10 cellular contexts compared by ENCODE assay signal in the genomic region with DNA sequence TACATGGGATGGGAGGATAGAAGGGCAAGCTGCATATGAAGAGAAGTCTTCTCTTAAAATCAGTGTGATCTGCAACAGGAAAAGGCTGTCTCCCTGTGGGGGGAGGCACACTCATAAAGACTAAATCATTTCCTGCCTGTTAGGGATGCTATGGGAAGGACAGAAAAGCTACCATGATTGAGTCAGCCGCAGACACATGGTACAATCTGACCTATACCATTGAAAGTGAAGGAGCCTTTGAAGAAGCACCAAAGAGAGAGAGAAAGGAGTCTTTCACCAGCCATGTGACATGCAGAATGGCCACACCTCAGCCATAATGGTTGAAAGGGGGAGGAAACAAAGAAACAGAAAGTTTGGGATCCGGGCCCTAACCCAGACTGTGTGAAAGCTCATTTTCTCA. TPM values are rescaled to one million over a fixed set of nuclear protein-coding genes. Genes with fewer than 3 reads are reported as not detected.
A peak's percentile ranks its signal among the peaks of the same experiment; 100 is the strongest.
DNase-seq lines count a peak whose midpoint lies in the region; ATAC-seq and TF ChIP-seq lines count a peak whose summit lies in the region.
"Had no signal": no experiment of that assay in that cellular context is flagged by ENCODE, and none has a peak within 500 bp of the region (broad histone marks: within the 10 kb centered on the region; RNA-seq: fewer than 3 reads in every experiment).

No MANE protein-coding gene starts in this region.

- peak overlapping the region; percentile 83 for H3K27ac ChIP-seq in OCI-LY7 (ENCODE audit: low read depth, low read length, poor library complexity, severe bottlenecking)

- ATAC-seq in central memory CD8-positive, alpha-beta T cell (replicated peaks; ENCODE audit: extremely low read depth, poor library complexity, severe bottlenecking), result no peak
- ATAC-seq in stimulated activated naive CD8-positive, alpha-beta T cell treated with anti-CD3 and anti-CD28 coated beads, Interleukin-15, Interleukin-2, amounts not matched to agents 100 U/mL and 50 U/mL, for 24 hours, result peak; percentile 87
- ATAC-seq in HG02884 (IDR thresholded peaks at IDR 0.05; ENCODE audit: unreplicated experiment), result no peak
- ATAC-seq in HG02588 (IDR thresholded peaks at IDR 0.05; ENCODE audit: unreplicated experiment), result no peak

- peak overlapping the region; percentile 72 for H3K4me2 ChIP-seq in OCI-LY7 (ENCODE audit: low read length)

- H3K4me3 Mint-ChIP-seq in activated naive CD4-positive, alpha-beta T cell treated with anti-CD3 and anti-CD28 coated beads for 36 hours, result peak overlapping the region; percentile 59
- H3K4me3 Mint-ChIP-seq in central memory CD8-positive, alpha-beta T cell, result peak overlapping the region; percentile 58
- no peak overlapping the region for H3K4me3 Mint-ChIP-seq in type B pancreatic cell
- H3K4me3 Mint-ChIP-seq: CD14-positive monocyte had no signal

- H3K4me1 ChIP-seq in OCI-LY7 (ENCODE audit: insufficient read depth, low read length, poor library complexity, severe bottlenecking), result peaks cover 75% of the 10 kb centered on the region

- TF ChIP-seq CTCF in OCI-LY7 (conservative IDR thresholded peaks at IDR 0.05; ENCODE audit: low read length) (no peak), type B pancreatic cell (conservative IDR thresholded peaks at IDR 0.05) (no peak)

- no peak overlapping the region for H2AFZ ChIP-seq in OCI-LY7 (ENCODE audit: low read length)

- H3K4me1 Mint-ChIP-seq in activated naive CD4-positive, alpha-beta T cell treated with anti-CD3 and anti-CD28 coated beads for 36 hours (ENCODE audit: low read depth), result peaks cover 75% of the 10 kb centered on the region
- peaks cover 64% of the 10 kb centered on the region for H3K4me1 Mint-ChIP-seq in central memory CD8-positive, alpha-beta T cell
- H3K4me1 Mint-ChIP-seq in type B pancreatic cell (ENCODE audit: unreplicated experiment), result peaks cover 7% of the 10 kb centered on the region

- peaks cover 71% of the 10 kb centered on the region for H3K79me2 ChIP-seq in OCI-LY7 (ENCODE audit: insufficient read depth, low read depth, low read length)

- no peaks in the 10 kb centered on the region for H3K9me2 ChIP-seq in OCI-LY7 (ENCODE audit: insufficient read depth, low read length)

- peak; percentile 79 for DNase-seq in activated naive CD4-positive, alpha-beta T cell treated with anti-CD3 and anti-CD28 coated beads for 36 hours
- no peak for DNase-seq in activated naive CD4-positive, alpha-beta T cell treated with anti-CD3 and anti-CD28 coated beads, Interleukin-2, amount 50 U/mL, for 16 hours
- DNase-seq in OCI-LY7 (ENCODE audit: low spot score), result peak; percentile 49
- DNase-seq in central memory CD8-positive, alpha-beta T cell (ENCODE audit: low spot score in 2 of 2), result no peak
- peak; percentile 46 for DNase-seq in stimulated activated naive CD8-positive, alpha-beta T cell treated with anti-CD3 and anti-CD28 coated beads, Interleukin-15, Interleukin-2, amounts not matched to agents 100 U/mL and 50 U/mL, for 24 hours
- DNase-seq in type B pancreatic cell (ENCODE audit: extremely low spot score, unreplicated experiment), result no peak
- DNase-seq: NCI-H524 treated with DMSO at 0.1 percent for 48 hours had no signal

- intact Hi-C loops in activated naive CD4-positive, alpha-beta T cell treated with anti-CD3 and anti-CD28 coated beads for 36 hours (cut with micrococcal nuclease), result loop anchor here (1.0 to 10.0 kb wide), 7 partner anchors 13 to 385 kb away; a partner anchor contains a TSS
- intact Hi-C loops in OCI-LY7 (cut with micrococcal nuclease; ENCODE audit: unreplicated experiment), result no loop called here

- H3K36me3 Mint-ChIP-seq in activated naive CD4-positive, alpha-beta T cell treated with anti-CD3 and anti-CD28 coated beads for 36 hours (ENCODE audit: low read depth), result peaks cover 21% of the 10 kb centered on the region
- H3K36me3 Mint-ChIP-seq in central memory CD8-positive, alpha-beta T cell (ENCODE audit: insufficient read depth), result peaks cover 18% of the 10 kb centered on the region
- H3K36me3 Mint-ChIP-seq in type B pancreatic cell, result peaks cover 12% of the 10 kb centered on the region

- peak overlapping the region; percentile 94 for H3K27ac Mint-ChIP-seq in activated naive CD4-positive, alpha-beta T cell treated with anti-CD3 and anti-CD28 coated beads for 36 hours
- H3K27ac Mint-ChIP-seq in central memory CD8-positive, alpha-beta T cell (ENCODE audit: low read depth), result peak overlapping the region; percentile 60
- no peak overlapping the region for H3K27ac Mint-ChIP-seq in type B pancreatic cell
- H3K27ac Mint-ChIP-seq: CD14-positive monocyte had no signal

- peak overlapping the region; percentile 57 for H3K4me3 ChIP-seq in OCI-LY7 (ENCODE audit: low read depth, low read length, poor library complexity, severe bottlenecking)

- BruUV-seq in OCI-LY7 (replicated peaks; lab: Mats Ljungman, UMichigan), result no TSS peak

- H3K9me3 Mint-ChIP-seq in activated naive CD4-positive, alpha-beta T cell treated with anti-CD3 and anti-CD28 coated beads for 36 hours, result no peaks in the 10 kb centered on the region
- H3K9me3 Mint-ChIP-seq in central memory CD8-positive, alpha-beta T cell, result no peaks in the 10 kb centered on the region
- H3K9me3 Mint-ChIP-seq in type B pancreatic cell, result no peaks in the 10 kb centered on the region
- H3K9me3 Mint-ChIP-seq: CD14-positive monocyte had no signal

- H3K27me3 Mint-ChIP-seq in activated naive CD4-positive, alpha-beta T cell treated with anti-CD3 and anti-CD28 coated beads for 36 hours (ENCODE audit: low read depth), result no peaks in the 10 kb centered on the region
- H3K27me3 Mint-ChIP-seq in central memory CD8-positive, alpha-beta T cell, result no peaks in the 10 kb centered on the region
- H3K27me3 Mint-ChIP-seq in type B pancreatic cell, result no peaks in the 10 kb centered on the region

- no peaks in the 10 kb centered on the region for H3K9me3 ChIP-seq in OCI-LY7 (ENCODE audit: low read length)

- POLR2A ChIA-PET in OCI-LY7 (lab: Charles Lee), result interaction anchor here (1.3 to 1.9 kb wide), 3 partner anchors 11 to 29 kb away, joined by 4 to 9 read pairs (median 6); a partner anchor contains a TSS

- no peaks in the 10 kb centered on the region for H4K20me1 ChIP-seq in OCI-LY7 (ENCODE audit: insufficient read depth, low read length)

- peaks cover 55% of the 10 kb centered on the region for H3K36me3 ChIP-seq in OCI-LY7 (ENCODE audit: insufficient read depth, low read length)

- CTCF ChIA-PET in activated naive CD4-positive, alpha-beta T cell treated with anti-CD3 and anti-CD28 coated beads for 36 hours (lab: Charles Lee), result interaction anchor here (0.5 to 1.7 kb wide), 8 partner anchors 9 to 221 kb away, joined by 3 to 7 read pairs (median 4); no protein-coding TSS in a partner anchor
- CTCF ChIA-PET in OCI-LY7 (lab: Charles Lee; ENCODE audit: unreplicated experiment), result no interaction called here

RNA-seq across cellular contexts. Expression of a gene that starts 29.1 kb away (rescaled TPM):
- 10 to 100 TPM; 81.1 to 81.8 TPM for total RNA-seq in activated naive CD4-positive, alpha-beta T cell treated with anti-CD3 and anti-CD28 coated beads for 36 hours
- 57.0 and 67.4 TPM in 2 replicates for total RNA-seq in OCI-LY7 (2014; rRNA removed; shearing (Covaris generic))
- total RNA-seq in OCI-LY7 (2022) (93.8 and 108 TPM in 2 replicates), type B pancreatic cell (ENCODE audit: low replicate concordance) (82.1 and 88.5 TPM in 2 replicates)

Comparison
In these comparisons a context has a peak if more than half of its experiments do, and no peak if none do; other contexts are left out.
1. DNase-seq: peak in activated naive CD4-positive, alpha-beta T cell treated with anti-CD3 and anti-CD28 coated beads for 36 hours (single experiment), OCI-LY7 (single experiment) and stimulated activated naive CD8-positive, alpha-beta T cell treated with anti-CD3 and anti-CD28 coated beads, Interleukin-15, Interleukin-2, amounts not matched to agents 100 U/mL and 50 U/mL, for 24 hours (single experiment); none in activated naive CD4-positive, alpha-beta T cell treated with anti-CD3 and anti-CD28 coated beads, Interleukin-2, amount 50 U/mL, for 16 hours (single experiment), central memory CD8-positive, alpha-beta T cell (0 of 2) and type B pancreatic cell (single experiment).